In the genomic region with DNA sequence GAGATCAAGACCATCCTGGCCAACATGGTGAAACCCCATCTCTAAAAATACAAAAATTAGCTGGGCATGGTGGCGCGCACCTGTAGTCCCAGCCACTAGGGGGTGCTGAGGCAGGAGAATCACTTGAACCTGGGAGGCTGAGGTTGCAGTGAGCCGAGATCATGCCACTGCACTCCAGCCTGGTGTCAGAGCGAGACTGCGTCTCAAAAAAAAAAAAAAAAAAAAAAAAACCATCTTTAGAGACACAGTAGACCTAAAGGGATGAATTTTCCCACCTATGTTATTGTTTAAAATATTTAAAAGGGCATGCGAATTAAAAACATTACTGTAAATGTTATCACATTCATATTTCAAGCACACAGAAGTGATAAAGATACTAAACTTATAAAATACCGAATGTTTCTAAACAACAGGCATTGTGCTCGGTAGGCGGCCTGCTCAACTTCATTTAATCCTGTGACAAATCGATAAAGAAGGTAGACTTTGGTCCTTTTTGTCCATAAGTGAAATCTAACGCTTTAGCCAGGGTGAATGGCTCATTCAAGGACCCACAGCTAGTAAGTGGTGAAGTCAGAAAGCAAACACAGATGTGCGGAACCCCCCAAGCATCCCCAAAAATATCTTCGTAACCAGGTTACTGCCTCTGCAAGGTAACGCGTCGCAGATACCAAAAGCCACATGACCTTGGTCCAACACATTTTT, we compare ENCODE assay signal across 8 cellular contexts. TPM values are rescaled to one million over a fixed set of nuclear protein-coding genes. Genes with fewer than 3 reads are reported as not detected.
DNase-seq lines count a peak whose midpoint lies in the region; ATAC-seq, FAIRE-seq and TF ChIP-seq lines count a peak whose summit lies in the region.

No MANE protein-coding gene starts in this region.

- H3K4me1 Mint-ChIP-seq in activated naive CD4-positive, alpha-beta T cell treated with anti-CD3 and anti-CD28 coated beads for 36 hours (ENCODE audit: low read depth): peaks cover 6% of the 10 kb centered on the region

- no TSS peak for BruUV-seq in Panc1 (replicated peaks; lab: Mats Ljungman, UMichigan)

- ATAC-seq in Panc1 (peak; percentile 72; the same call in 1 of the 2 replicates), GM21381 (IDR thresholded peaks at IDR 0.05; ENCODE audit: unreplicated experiment) (no peak)

- no peaks in the 10 kb centered on the region for H3K4me1 ChIP-seq in Panc1 (ENCODE audit: control insufficient read depth, insufficient read depth, low read length)
- peaks cover 16% of the 10 kb centered on the region for H3K4me1 ChIP-seq in keratinocyte (ENCODE audit: control insufficient read depth, extremely low read depth, insufficient read depth, low read length)

- H3K27me3 ChIP-seq in Panc1 (ENCODE audit: control insufficient read depth, insufficient read depth, low read length) (no peaks in the 10 kb centered on the region), keratinocyte (ENCODE audit: control insufficient read depth, extremely low read depth, insufficient read depth, low read length) (no peaks in the 10 kb centered on the region)

- H3K27ac ChIP-seq in Panc1 (ENCODE audit: low read length) (no peak overlapping the region), keratinocyte (ENCODE audit: control insufficient read depth, insufficient read depth, low read length) (no peak overlapping the region)

- H3K9ac ChIP-seq in keratinocyte (ENCODE audit: control insufficient read depth, extremely low read depth, insufficient read depth, low read length): no peak overlapping the region

- H4K20me1 ChIP-seq in keratinocyte (ENCODE audit: control insufficient read depth, extremely low read depth, insufficient read depth, low read length): no peaks in the 10 kb centered on the region

- H2AFZ ChIP-seq in keratinocyte (ENCODE audit: control insufficient read depth, low read length): no peak overlapping the region

- POLR2A ChIA-PET in Panc1 (lab: Charles Lee): no interaction called here

- in situ Hi-C loops in Panc1 (cut with HindIII; ENCODE audit: low pct_unique_long_range_greater_than_20kb, low sequenced_read_pairs): no loop called here

- H3K4me2 ChIP-seq in keratinocyte (ENCODE audit: control insufficient read depth, extremely low read depth, insufficient read depth, low read depth, low read length): no peak overlapping the region

- TF ChIP-seq CTCF in GM12865 (IDR thresholded peaks at IDR 0.05; ENCODE audit: insufficient read depth, low read depth, low read length, missing control alignments) (peak; percentile 53), Panc1 (IDR thresholded peaks at IDR 0.05) (peak; percentile 96), keratinocyte (optimal IDR thresholded peaks at IDR 0.05 in 1 of 3, IDR thresholded peaks at IDR 0.05 in 1 of 3, conservative IDR thresholded peaks at IDR 0.05 in 1 of 3; ENCODE audit: extremely low read depth in 1 of 3, insufficient read depth in 2 of 3, low read length in 3 of 3) (peak; percentile 33 to 57 (median 50))

- no peak for FAIRE-seq in keratinocyte (lab: Jason Lieb, UNC)

- no peaks in the 10 kb centered on the region for H3K9me1 ChIP-seq in keratinocyte (ENCODE audit: control insufficient read depth, extremely low read depth, insufficient read depth, low read length)

- dilution Hi-C loops in keratinocyte (cut with MboI; ENCODE audit: extremely low pct_ligation_motif_present, low sequenced_read_pairs): no loop called here

- H3K27me3 Mint-ChIP-seq in activated naive CD4-positive, alpha-beta T cell treated with anti-CD3 and anti-CD28 coated beads for 36 hours (ENCODE audit: low read depth): no peaks in the 10 kb centered on the region

- peaks cover 69% of the 10 kb centered on the region for H3K36me3 Mint-ChIP-seq in activated naive CD4-positive, alpha-beta T cell treated with anti-CD3 and anti-CD28 coated beads for 36 hours (ENCODE audit: low read depth)

- H3K79me2 ChIP-seq in keratinocyte (ENCODE audit: control insufficient read depth, insufficient read depth, low read length): peaks cover 9% of the 10 kb centered on the region

- H3K9me3 ChIP-seq in Panc1 (ENCODE audit: control insufficient read depth, insufficient read depth, low read depth, low read length) (no peaks in the 10 kb centered on the region), keratinocyte (ENCODE audit: control insufficient read depth, low read depth, low read length) (no peaks in the 10 kb centered on the region)

- DNase-seq in GM12865 (ENCODE audit: low read depth): peak; percentile 46
- DNase-seq in Panc1 (ENCODE audit: low read depth, low spot score): no peak
- DNase-seq in activated naive CD4-positive, alpha-beta T cell treated with anti-CD3 and anti-CD28 coated beads for 36 hours: peak; percentile 75
- no peak for DNase-seq in keratinocyte (ENCODE audit: low read depth, low spot score)
- peak; percentile 19 for DNase-seq in stimulated activated CD8-positive, alpha-beta memory T cell treated with anti-CD3 and anti-CD28 coated beads, Interleukin-15, amount 100 ng/mL, for 24 hours (ENCODE audit: low read depth)
- DNase-seq in iPS-NIHi11 (ENCODE audit: low spot score): no peak
- no peak for DNase-seq in DMS153 treated with DMSO at 0.1 percent for 48 hours (lab: John Stamatoyannopoulos, UW; ENCODE audit: unreplicated experiment)

- peaks cover 53% of the 10 kb centered on the region for H3K36me3 ChIP-seq in Panc1 (ENCODE audit: control insufficient read depth, insufficient read depth, low read length)
- H3K36me3 ChIP-seq in keratinocyte (ENCODE audit: control insufficient read depth in 2 of 2, extremely low read depth in 1 of 2, insufficient read depth in 2 of 2, low read length in 2 of 2): peaks cover 0 to 28% of the 10 kb centered on the region in 2 experiments

- H3K9me3 Mint-ChIP-seq in activated naive CD4-positive, alpha-beta T cell treated with anti-CD3 and anti-CD28 coated beads for 36 hours: no peaks in the 10 kb centered on the region

- intact Hi-C loops in Panc1 (cut with micrococcal nuclease; ENCODE audit: unreplicated experiment): no loop called here
- intact Hi-C loops in activated naive CD4-positive, alpha-beta T cell treated with anti-CD3 and anti-CD28 coated beads for 36 hours (cut with micrococcal nuclease): loop anchor here (1.0 kb wide), 1 partner anchor 17 kb away; a partner anchor contains a TSS

- H3K27ac Mint-ChIP-seq in activated naive CD4-positive, alpha-beta T cell treated with anti-CD3 and anti-CD28 coated beads for 36 hours: no peak overlapping the region

- no peak overlapping the region for H3K4me3 Mint-ChIP-seq in activated naive CD4-positive, alpha-beta T cell treated with anti-CD3 and anti-CD28 coated beads for 36 hours

- CTCF ChIA-PET in Panc1 (lab: Charles Lee): interaction anchor here (0.7 kb wide), 2 partner anchors 47 to 1560 kb away, joined by 8 to 25 read pairs; no protein-coding TSS in a partner anchor
- CTCF ChIA-PET in activated naive CD4-positive, alpha-beta T cell treated with anti-CD3 and anti-CD28 coated beads for 36 hours (lab: Charles Lee): interaction anchor here (0.8 to 2.0 kb wide), 7 partner anchors 13 to 41 kb away, joined by 3 to 6 read pairs (median 5); a partner anchor contains a TSS

- H3K4me3 ChIP-seq in GM12865 (ENCODE audit: low read depth, low read length) (no peak overlapping the region), Panc1 (ENCODE audit: low read depth in 2 of 2, low read length in 2 of 2) (no peak overlapping the region), keratinocyte (ENCODE audit: control insufficient read depth in 2 of 3, extremely low read depth in 1 of 3, insufficient read depth in 2 of 3, low read depth in 1 of 3, low read length in 3 of 3) (no peak overlapping the region)

RNA-seq across cellular contexts. Expression of a gene that starts 16.1 kb away (rescaled TPM):
- 75.9 TPM for total RNA-seq in Panc1 (2021; ENCODE audit: unreplicated experiment)
- 50.6 TPM for polyA plus RNA-seq in Panc1 (2012; ENCODE audit: insufficient read length)
- total RNA-seq in activated naive CD4-positive, alpha-beta T cell treated with anti-CD3 and anti-CD28 coated beads for 36 hours: 100 to 1,000 TPM; 126 TPM
- 16.6 to 23.0 TPM (median 21.4 TPM) in 3 replicates for polyA plus RNA-seq in keratinocyte
- polyA plus RNA-seq in keratinocyte (2011; ENCODE audit: low read depth): 8.2 TPM
- polyA plus RNA-seq in keratinocyte (2011; cell fraction: cytosol; rRNA removed): 9.6 and 11.8 TPM in 2 replicates
- 26.5 and 29.5 TPM in 2 replicates for polyA plus RNA-seq in keratinocyte (2011; cell fraction: nucleus; rRNA removed)
- polyA plus RNA-seq in keratinocyte (2012; ENCODE audit: low replicate concordance): 6.5 and 17.5 TPM in 2 replicates
- 23.3 to 35.8 TPM (median 24.8 TPM) in 3 replicates for polyA minus RNA-seq in keratinocyte
- 13.8 TPM for polyA minus RNA-seq in keratinocyte (2011; cell fraction: cytosol; rRNA and poly(A)+ RNA removed)
- polyA minus RNA-seq in keratinocyte (2011; cell fraction: nucleus; rRNA and poly(A)+ RNA removed): 25.9 and 28.3 TPM in 2 replicates

RNA-seq across cellular contexts. Expression of a gene that starts 16.8 kb away (rescaled TPM):
- total RNA-seq in Panc1 (2021; ENCODE audit: unreplicated experiment): 69.4 TPM
- polyA plus RNA-seq in Panc1 (2012; ENCODE audit: insufficient read length): 89.8 TPM
- total RNA-seq in activated naive CD4-positive, alpha-beta T cell treated with anti-CD3 and anti-CD28 coated beads for 36 hours: 10 to 100 TPM; 39.8 to 42.3 TPM
- 43.2 to 50.2 TPM (median 46.9 TPM) in 3 replicates for polyA plus RNA-seq in keratinocyte
- 44.1 TPM for polyA plus RNA-seq in keratinocyte (2011; ENCODE audit: low read depth)
- 39.1 and 46.5 TPM in 2 replicates for polyA plus RNA-seq in keratinocyte (2011; cell fraction: cytosol; rRNA removed)
- 78.3 and 81.3 TPM in 2 replicates for polyA plus RNA-seq in keratinocyte (2011; cell fraction: nucleus; rRNA removed)
- polyA plus RNA-seq in keratinocyte (2012; ENCODE audit: low replicate concordance): 25.4 and 43.6 TPM in 2 replicates
- 53.0 to 82.4 TPM (median 60.8 TPM) in 3 replicates for polyA minus RNA-seq in keratinocyte
- 48.7 TPM for polyA minus RNA-seq in keratinocyte (2011; cell fraction: cytosol; rRNA and poly(A)+ RNA removed)
- polyA minus RNA-seq in keratinocyte (2011; cell fraction: nucleus; rRNA and poly(A)+ RNA removed): 25.6 and 35.4 TPM in 2 replicates

RNA-seq across cellular contexts. Expression of a gene that starts 45.5 kb away (rescaled TPM):
- total RNA-seq in Panc1 (2021; ENCODE audit: unreplicated experiment): 33.6 TPM
- 36.9 TPM for polyA plus RNA-seq in Panc1 (2012; ENCODE audit: insufficient read length)
- 10 to 100 TPM; 85.6 to 92.6 TPM for total RNA-seq in activated naive CD4-positive, alpha-beta T cell treated with anti-CD3 and anti-CD28 coated beads for 36 hours
- polyA plus RNA-seq in keratinocyte: 33.9 to 47.9 TPM (median 45.8 TPM) in 3 replicates
- polyA plus RNA-seq in keratinocyte (2011; ENCODE audit: low read depth): 22.3 TPM
- 30.5 and 40.3 TPM in 2 replicates for polyA plus RNA-seq in keratinocyte (2011; cell fraction: cytosol; rRNA removed)
- 26.0 and 33.3 TPM in 2 replicates for polyA plus RNA-seq in keratinocyte (2011; cell fraction: nucleus; rRNA removed)
- polyA plus RNA-seq in keratinocyte (2012; ENCODE audit: low replicate concordance): 22.4 and 35.8 TPM in 2 replicates
- 6.1 to 33.5 TPM (median 22.0 TPM) in 3 replicates for polyA minus RNA-seq in keratinocyte
- 18.0 TPM for polyA minus RNA-seq in keratinocyte (2011; cell fraction: cytosol; rRNA and poly(A)+ RNA removed)
- polyA minus RNA-seq in keratinocyte (2011; cell fraction: nucleus; rRNA and poly(A)+ RNA removed): 4.9 and 14.1 TPM in 2 replicates

RNA-seq across cellular contexts. Expression of a gene that starts 45.7 kb away (rescaled TPM):
- 28.4 TPM for total RNA-seq in Panc1 (2021; ENCODE audit: unreplicated experiment)
- 32.3 TPM for polyA plus RNA-seq in Panc1 (2012; ENCODE audit: insufficient read length)
- 10 to 100 TPM; 14.8 to 17.6 TPM for total RNA-seq in activated naive CD4-positive, alpha-beta T cell treated with anti-CD3 and anti-CD28 coated beads for 36 hours
- polyA plus RNA-seq in keratinocyte: 18.2 to 21.7 TPM (median 20.6 TPM) in 3 replicates
- polyA plus RNA-seq in keratinocyte (2011; ENCODE audit: low read depth): 14.1 TPM
- polyA plus RNA-seq in keratinocyte (2011; cell fraction: cytosol; rRNA removed): 11.8 and 12.8 TPM in 2 replicates
- 54.5 and 71.6 TPM in 2 replicates for polyA plus RNA-seq in keratinocyte (2011; cell fraction: nucleus; rRNA removed)
- polyA plus RNA-seq in keratinocyte (2012; ENCODE audit: low replicate concordance): 14.3 and 27.2 TPM in 2 replicates
- polyA minus RNA-seq in keratinocyte: 13.0 to 16.7 TPM (median 14.9 TPM) in 3 replicates
- polyA minus RNA-seq in keratinocyte (2011; cell fraction: cytosol; rRNA and poly(A)+ RNA removed): 10.4 TPM
- 9.9 and 17.2 TPM in 2 replicates for polyA minus RNA-seq in keratinocyte (2011; cell fraction: nucleus; rRNA and poly(A)+ RNA removed)

Comparison
In these comparisons a context has a peak if more than half of its experiments do, and no peak if none do; other contexts are left out.
1. DNase-seq: peak in GM12865 (single experiment), activated naive CD4-positive, alpha-beta T cell treated with anti-CD3 and anti-CD28 coated beads for 36 hours (single experiment) and stimulated activated CD8-positive, alpha-beta memory T cell treated with anti-CD3 and anti-CD28 coated beads, Interleukin-15, amount 100 ng/mL, for 24 hours (single experiment); none in Panc1 (single experiment), keratinocyte (single experiment), iPS-NIHi11 (single experiment) and DMS153 treated with DMSO at 0.1 percent for 48 hours (single experiment).
2. Peak in every context shown above with its lines, with median percentiles within 50 percentile points of each other: CTCF ChIP-seq.